In genomic region chr10:104336829-104337526, GRCh38 we compare ENCODE assay signal across 7 cellular contexts. TPM values are rescaled to one million over a fixed set of nuclear protein-coding genes. Genes with fewer than 3 reads are reported as not detected.
A peak's percentile ranks its signal among the peaks of the same experiment; 100 is the strongest.
DNase-seq lines count a peak whose midpoint lies in the region; ATAC-seq and TF ChIP-seq lines count a peak whose summit lies in the region.

No MANE protein-coding gene starts in this region.

- peak overlapping the region; percentile 92 for H3K4me2 ChIP-seq in skeletal muscle satellite cell (ENCODE audit: low read length)

- no peaks in the 10 kb centered on the region for H3K9me3 ChIP-seq in skeletal muscle satellite cell (replicated peaks; ENCODE audit: low read length)

- H3K4me3 ChIP-seq in skeletal muscle satellite cell (ENCODE audit: low read length), result peak overlapping the region; percentile 96

- H3K36me3 ChIP-seq in skeletal muscle satellite cell (ENCODE audit: insufficient read depth, low read length), result peaks cover 37% of the 10 kb centered on the region

- peak overlapping the region; percentile 89 for H3K27ac ChIP-seq in VCaP

- H3K9ac ChIP-seq in skeletal muscle satellite cell (ENCODE audit: low read depth, low read length), result peak overlapping the region; percentile 96

- no peaks in the 10 kb centered on the region for H3K27me3 ChIP-seq in skeletal muscle satellite cell (ENCODE audit: control insufficient read depth, insufficient read depth, low read length)

- TF ChIP-seq CTCF in VCaP (conservative IDR thresholded peaks at IDR 0.05), result no peak

- DNase-seq in glomerular visceral epithelial cell (ENCODE audit: extremely low spot score) (peak; percentile 57), COR-L47 (lab: John Stamatoyannopoulos, UW) (no peak), NCI-H146 treated with DMSO at 0.1 percent for 48 hours (lab: John Stamatoyannopoulos, UW; ENCODE audit: unreplicated experiment) (no peak)

- H3K4me1 ChIP-seq in skeletal muscle satellite cell (ENCODE audit: control insufficient read depth, insufficient read depth, low read length), result peaks cover 58% of the 10 kb centered on the region

- ATAC-seq in GM18858 (IDR thresholded peaks at IDR 0.05; ENCODE audit: unreplicated experiment), result peak; percentile 22
- peak; percentile 20 for ATAC-seq in HG02852 (IDR thresholded peaks at IDR 0.05; ENCODE audit: unreplicated experiment)

RNA-seq across cellular contexts. Expression of gene ITPRIP, which starts 1.3 kb away (rescaled TPM):
- total RNA-seq in skeletal muscle satellite cell (2012; rRNA removed), result 28.4 and 31.9 TPM in 2 replicates

RNA-seq across cellular contexts. Expression of gene CFAP58, which starts 16.7 kb away (rescaled TPM):
- 0.51 and 0.66 TPM in 2 replicates for total RNA-seq in skeletal muscle satellite cell (2012; rRNA removed)
